ENCODE assay signal across 8 cellular contexts in genomic region chr9:121207371-121207940, GRCh38. TPM values are rescaled to one million over a fixed set of nuclear protein-coding genes. Genes with fewer than 3 reads are reported as not detected.
A peak's percentile ranks its signal among the peaks of the same experiment; 100 is the strongest.
DNase-seq lines count a peak whose midpoint lies in the region; ATAC-seq and TF ChIP-seq lines count a peak whose summit lies in the region.
"Had no signal": no experiment of that assay in that cellular context is flagged by ENCODE, and none has a peak within 500 bp of the region (broad histone marks: within the 10 kb centered on the region; RNA-seq: fewer than 3 reads in every experiment).

No MANE protein-coding gene starts in this region.

- H3K27me3 Mint-ChIP-seq in IgD-negative memory B cell, result no peaks in the 10 kb centered on the region
- H3K27me3 Mint-ChIP-seq in naive thymus-derived CD8-positive, alpha-beta T cell, result no peaks in the 10 kb centered on the region

- TF ChIP-seq CTCF in testis (IDR thresholded peaks at IDR 0.05) (no peak), gastrocnemius medialis (IDR thresholded peaks at IDR 0.05 in 4 of 5, conservative IDR thresholded peaks at IDR 0.05 in 1 of 5) (no peak)

- no peaks in the 10 kb centered on the region for H3K36me3 Mint-ChIP-seq in IgD-negative memory B cell
- no peaks in the 10 kb centered on the region for H3K36me3 Mint-ChIP-seq in naive thymus-derived CD8-positive, alpha-beta T cell

- H3K4me3 Mint-ChIP-seq in IgD-negative memory B cell, result peak overlapping the region; percentile 60 to 90 (median 77)
- H3K4me3 Mint-ChIP-seq in naive thymus-derived CD8-positive, alpha-beta T cell, result peak overlapping the region in 3 of 10 donors; percentile 4 to 43 (median 30)

- 82 to 90% methylated on average over 2 of the region's 2 CpGs for WGBS in testis, 2 donors

- H3K4me3 ChIP-seq in H7 (ENCODE audit: insufficient read depth, low read depth, low read length) (no peak overlapping the region), testis (no peak overlapping the region), gastrocnemius medialis (no peak overlapping the region)

- in situ Hi-C loops in gastrocnemius medialis (cut with MboI; ENCODE audit: low sequenced_read_pairs in 4 of 4), result loop anchor here in 1 of 4 donors (25.0 kb wide), 1 partner anchor 105 kb away; no protein-coding TSS in a partner anchor

- intact Hi-C loops in testis (cut with DNase I; ENCODE audit: low total_unique reads), result no loop called here
- intact Hi-C loops in gastrocnemius medialis (cut with DNase I; ENCODE audit: low total_unique reads), result no loop called here

- peak overlapping the region; percentile 39 to 94 (median 50) for H3K27ac Mint-ChIP-seq in IgD-negative memory B cell
- peak overlapping the region in 5 of 10 donors; percentile 26 to 86 (median 75) for H3K27ac Mint-ChIP-seq in naive thymus-derived CD8-positive, alpha-beta T cell

- peaks cover 2% of the 10 kb centered on the region; the same call in 1 of the 2 replicates for H3K27me3 ChIP-seq in H7 (ENCODE audit: control insufficient read depth, insufficient read depth, low read length)
- H3K27me3 ChIP-seq in testis, result no peaks in the 10 kb centered on the region
- no peaks in the 10 kb centered on the region for H3K27me3 ChIP-seq in gastrocnemius medialis

- DNase-seq in naive thymus-derived CD8-positive, alpha-beta T cell, result no peak
- no peak for DNase-seq in H7
- DNase-seq in testis, result no peak
- no peak for DNase-seq in gastrocnemius medialis
- DNase-seq: NCI-H69 had no signal

- H3K4me1 Mint-ChIP-seq in IgD-negative memory B cell, result peaks cover 19 to 31% (median 30%) of the 10 kb centered on the region in 3 donors
- peaks cover 2 to 36% (median 21%) of the 10 kb centered on the region in 4 donors for H3K4me1 Mint-ChIP-seq in naive thymus-derived CD8-positive, alpha-beta T cell

- H3K27ac ChIP-seq in testis (no peak overlapping the region), gastrocnemius medialis (no peak overlapping the region)

- H3K4me1 ChIP-seq in testis (no peaks in the 10 kb centered on the region), gastrocnemius medialis (peaks cover 0 to under 1% of the 10 kb centered on the region in 2 donors)

- no peaks in the 10 kb centered on the region for H3K9me3 Mint-ChIP-seq in IgD-negative memory B cell
- no peaks in the 10 kb centered on the region for H3K9me3 Mint-ChIP-seq in naive thymus-derived CD8-positive, alpha-beta T cell

- ATAC-seq in GM19025 (IDR thresholded peaks at IDR 0.05; ENCODE audit: low read depth, unreplicated experiment) (peak; percentile 90), HG02588 (IDR thresholded peaks at IDR 0.05; ENCODE audit: unreplicated experiment) (peak; percentile 77), gastrocnemius medialis (no peak)
- ATAC-seq in naive thymus-derived CD8-positive, alpha-beta T cell, result peak; percentile 49 to 50

- TF ChIP-seq POLR2A in testis (IDR thresholded peaks at IDR 0.05), result no peak
- TF ChIP-seq POLR2A in gastrocnemius medialis (IDR thresholded peaks at IDR 0.05), result no peak

- H3K9me3 ChIP-seq in testis, result no peaks in the 10 kb centered on the region
- no peaks in the 10 kb centered on the region for H3K9me3 ChIP-seq in gastrocnemius medialis

- POLR2A ChIA-PET in naive thymus-derived CD8-positive, alpha-beta T cell (lab: Charles Lee), result interaction anchor here (0.6 kb wide), 1 partner anchor 100 kb away, joined by 3 read pairs; no protein-coding TSS in a partner anchor

- H3K36me3 ChIP-seq in H7 (replicated peaks; ENCODE audit: control insufficient read depth, insufficient read depth, low read length) (no peaks in the 10 kb centered on the region), testis (ENCODE audit: low read depth, missing control alignments) (no peaks in the 10 kb centered on the region), gastrocnemius medialis (no peaks in the 10 kb centered on the region)

RNA-seq across cellular contexts. Expression of gene RAB14, which starts 5.8 kb away (rescaled TPM):
- polyA plus RNA-seq in IgD-negative memory B cell (35.7 TPM), testis (ENCODE audit: insufficient read depth, low read depth, low replicate concordance) (66.7 TPM)
- total RNA-seq in naive thymus-derived CD8-positive, alpha-beta T cell, result 10 to 100 TPM; 49.6 to 62.3 TPM
- polyA plus RNA-seq in naive thymus-derived CD8-positive, alpha-beta T cell, result 10 to 100 TPM; 34.6 to 37.2 (median 36.8) TPM
- 19.5 and 22.1 TPM in 2 replicates for total RNA-seq in H7 (2014; rRNA removed; shearing (Covaris generic))
- total RNA-seq in testis (10 to 100 TPM; 44.6 to 51.1 TPM), gastrocnemius medialis (10 to 100 TPM; 18.7 to 26.8 (median 19.5) TPM)

Comparison
In these comparisons a context has a peak if more than half of its experiments do, and no peak if none do; other contexts are left out.
1. ATAC-seq: peak in GM19025 (single experiment), HG02588 (single experiment) and naive thymus-derived CD8-positive, alpha-beta T cell (2 of 2); none in gastrocnemius medialis (0 of 2).